In genomic region chr2:222656544-222657446, GRCh38 we compare ENCODE assay signal across 8 cellular contexts. TPM values are rescaled to one million over a fixed set of nuclear protein-coding genes. Genes with fewer than 3 reads are reported as not detected.
DNase-seq lines count a peak whose midpoint lies in the region; ATAC-seq, FAIRE-seq and TF ChIP-seq lines count a peak whose summit lies in the region.

No MANE protein-coding gene starts in this region.

- H2AFZ ChIP-seq in smooth muscle cell (ENCODE audit: low read depth): peak overlapping the region; percentile 99

- 0 out of 2 replicates have a peak, but pooled peaks cover 4% of the 10 kb centered on the region for H3K36me3 Mint-ChIP-seq in WTC11

- no peaks in the 10 kb centered on the region for H3K9me3 ChIP-seq in right cardiac atrium (ENCODE audit: control insufficient read depth, low read length)
- H3K9me3 ChIP-seq in smooth muscle cell (replicated peaks; ENCODE audit: low read depth): no peaks in the 10 kb centered on the region

- H3K27ac Mint-ChIP-seq in WTC11: peak overlapping the region; percentile 99

- DNase-seq in A172 (ENCODE audit: low spot score) (peak; percentile 10), WTC11 (ENCODE audit: low spot score) (no peak), right cardiac atrium (no peak), smooth muscle cell (lab: John Stamatoyannopoulos, UW; ENCODE audit: unreplicated experiment) (no peak), RCC 7860 (ENCODE audit: low spot score) (no peak), NOMO-1 (lab: John Stamatoyannopoulos, UW; ENCODE audit: unreplicated experiment in 2 of 2) (no peak)

- H3K4me3 ChIP-seq in right cardiac atrium (ENCODE audit: low read length) (peak overlapping the region; percentile 76), smooth muscle cell (peak overlapping the region; percentile 86)

- CTCF ChIA-PET in WTC11 (lab: Charles Lee): interaction anchor here (1.2 to 1.9 kb wide), 2 partner anchors 14 to 282 kb away, joined by 3 to 4 read pairs; no protein-coding TSS in a partner anchor

- no peak for FAIRE-seq in RCC 7860 (lab: Jason Lieb, UNC)

- H3K27ac ChIP-seq in right cardiac atrium (ENCODE audit: low read length): no peak overlapping the region
- peak overlapping the region; percentile 96 for H3K27ac ChIP-seq in smooth muscle cell (ENCODE audit: low read depth)

- ATAC-seq in GM18907 (IDR thresholded peaks at IDR 0.05; ENCODE audit: unreplicated experiment) (peak; percentile 33), HG03139 (IDR thresholded peaks at IDR 0.05; ENCODE audit: unreplicated experiment) (peak; percentile 19), WTC11 (peak; percentile 56), right cardiac atrium (peak; percentile 2 to 18)

- POLR2A ChIA-PET in WTC11 (lab: Charles Lee): interaction anchor here (0.5 kb wide), 1 partner anchor 1776 kb away, joined by 3 read pairs; no protein-coding TSS in a partner anchor

- no peaks in the 10 kb centered on the region for H3F3A ChIP-seq in smooth muscle cell (ENCODE audit: low read depth)

- peak overlapping the region; percentile 95 for H3K4me2 ChIP-seq in smooth muscle cell

- H3K4me1 ChIP-seq in right cardiac atrium (ENCODE audit: control insufficient read depth, insufficient read depth, low read length) (no peaks in the 10 kb centered on the region), smooth muscle cell (ENCODE audit: low read depth) (peaks cover 12% of the 10 kb centered on the region)

- TF ChIP-seq CTCF in WTC11 (IDR thresholded peaks at IDR 0.05) (no peak), smooth muscle cell (IDR thresholded peaks at IDR 0.05; ENCODE audit: borderline replicate concordance, insufficient read depth, poor library complexity, severe bottlenecking) (no peak)

- peaks cover 22% of the 10 kb centered on the region for H3K4me1 Mint-ChIP-seq in WTC11

- H3K9ac ChIP-seq in smooth muscle cell (ENCODE audit: low read depth): peak overlapping the region; percentile 99

- no peaks in the 10 kb centered on the region for H4K20me1 ChIP-seq in smooth muscle cell (ENCODE audit: low read depth)

- H3K36me3 ChIP-seq in smooth muscle cell (ENCODE audit: low read depth): no peaks in the 10 kb centered on the region

- H3K79me2 ChIP-seq in smooth muscle cell (ENCODE audit: low read depth): peaks cover 37% of the 10 kb centered on the region

- peaks cover 3% of the 10 kb centered on the region; the same call in 1 of the 2 replicates for H3K9me3 Mint-ChIP-seq in WTC11

- 23% methylated on average over 11 of the region's 11 CpGs for WGBS in right cardiac atrium
- 34% methylated on average over 11 of the region's 11 CpGs for WGBS in smooth muscle cell (ENCODE audit: low lambda C conversion rate)

- peak overlapping the region; percentile 98 for H3K4me3 Mint-ChIP-seq in WTC11

- H3K27me3 ChIP-seq in right cardiac atrium (ENCODE audit: control insufficient read depth, insufficient read depth): no peaks in the 10 kb centered on the region
- H3K27me3 ChIP-seq in smooth muscle cell (ENCODE audit: low read depth): no peaks in the 10 kb centered on the region

- H3K27me3 Mint-ChIP-seq in WTC11 (ENCODE audit: low read depth): no peaks in the 10 kb centered on the region

- intact Hi-C loops in right cardiac atrium (cut with DNase I): no loop called here

TF ChIP-seq in WTC11, 78 proteins besides CTCF, POLR2A, EP300 and RAD21 (continues in another document):
- TF ChIP-seq ZNF121 (CRISPR knock-in tag; IDR thresholded peaks at IDR 0.05): no peak
- TF ChIP-seq ZNF423 (CRISPR knock-in tag; IDR thresholded peaks at IDR 0.05): no peak
- TF ChIP-seq, protein P1, sequence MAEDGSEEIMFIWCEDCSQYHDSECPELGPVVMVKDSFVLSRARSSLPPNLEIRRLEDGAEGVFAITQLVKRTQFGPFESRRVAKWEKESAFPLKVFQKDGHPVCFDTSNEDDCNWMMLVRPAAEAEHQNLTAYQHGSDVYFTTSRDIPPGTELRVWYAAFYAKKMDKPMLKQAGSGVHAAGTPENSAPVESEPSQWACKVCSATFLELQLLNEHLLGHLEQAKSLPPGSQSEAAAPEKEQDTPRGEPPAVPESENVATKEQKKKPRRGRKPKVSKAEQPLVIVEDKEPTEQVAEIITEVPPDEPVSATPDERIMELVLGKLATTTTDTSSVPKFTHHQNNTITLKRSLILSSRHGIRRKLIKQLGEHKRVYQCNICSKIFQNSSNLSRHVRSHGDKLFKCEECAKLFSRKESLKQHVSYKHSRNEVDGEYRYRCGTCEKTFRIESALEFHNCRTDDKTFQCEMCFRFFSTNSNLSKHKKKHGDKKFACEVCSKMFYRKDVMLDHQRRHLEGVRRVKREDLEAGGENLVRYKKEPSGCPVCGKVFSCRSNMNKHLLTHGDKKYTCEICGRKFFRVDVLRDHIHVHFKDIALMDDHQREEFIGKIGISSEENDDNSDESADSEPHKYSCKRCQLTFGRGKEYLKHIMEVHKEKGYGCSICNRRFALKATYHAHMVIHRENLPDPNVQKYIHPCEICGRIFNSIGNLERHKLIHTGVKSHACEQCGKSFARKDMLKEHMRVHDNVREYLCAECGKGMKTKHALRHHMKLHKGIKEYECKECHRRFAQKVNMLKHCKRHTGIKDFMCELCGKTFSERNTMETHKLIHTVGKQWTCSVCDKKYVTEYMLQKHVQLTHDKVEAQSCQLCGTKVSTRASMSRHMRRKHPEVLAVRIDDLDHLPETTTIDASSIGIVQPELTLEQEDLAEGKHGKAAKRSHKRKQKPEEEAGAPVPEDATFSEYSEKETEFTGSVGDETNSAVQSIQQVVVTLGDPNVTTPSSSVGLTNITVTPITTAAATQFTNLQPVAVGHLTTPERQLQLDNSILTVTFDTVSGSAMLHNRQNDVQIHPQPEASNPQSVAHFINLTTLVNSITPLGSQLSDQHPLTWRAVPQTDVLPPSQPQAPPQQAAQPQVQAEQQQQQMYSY (CRISPR knock-in tag; IDR thresholded peaks at IDR 0.05): no peak
- TF ChIP-seq ATF1 (CRISPR knock-in tag; IDR thresholded peaks at IDR 0.05): no peak
- no peak for TF ChIP-seq HMGA2 (CRISPR knock-in tag; IDR thresholded peaks at IDR 0.05)
- TF ChIP-seq FOXK1 (CRISPR knock-in tag; IDR thresholded peaks at IDR 0.05): no peak
- no peak for TF ChIP-seq ZMAT4 (CRISPR knock-in tag; IDR thresholded peaks at IDR 0.05)
- TF ChIP-seq CDX4 (CRISPR knock-in tag; IDR thresholded peaks at IDR 0.05; ENCODE audit: borderline replicate concordance): no peak
- no peak for TF ChIP-seq ZNF219 (CRISPR knock-in tag; IDR thresholded peaks at IDR 0.05; ENCODE audit: borderline replicate concordance)
- TF ChIP-seq ZNF263 (CRISPR knock-in tag; IDR thresholded peaks at IDR 0.05; ENCODE audit: low read depth): no peak
- TF ChIP-seq, protein P2, sequence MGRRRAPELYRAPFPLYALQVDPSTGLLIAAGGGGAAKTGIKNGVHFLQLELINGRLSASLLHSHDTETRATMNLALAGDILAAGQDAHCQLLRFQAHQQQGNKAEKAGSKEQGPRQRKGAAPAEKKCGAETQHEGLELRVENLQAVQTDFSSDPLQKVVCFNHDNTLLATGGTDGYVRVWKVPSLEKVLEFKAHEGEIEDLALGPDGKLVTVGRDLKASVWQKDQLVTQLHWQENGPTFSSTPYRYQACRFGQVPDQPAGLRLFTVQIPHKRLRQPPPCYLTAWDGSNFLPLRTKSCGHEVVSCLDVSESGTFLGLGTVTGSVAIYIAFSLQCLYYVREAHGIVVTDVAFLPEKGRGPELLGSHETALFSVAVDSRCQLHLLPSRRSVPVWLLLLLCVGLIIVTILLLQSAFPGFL (CRISPR knock-in tag; IDR thresholded peaks at IDR 0.05; ENCODE audit: borderline replicate concordance): no peak
- no peak for TF ChIP-seq TP53 (CRISPR knock-in tag; IDR thresholded peaks at IDR 0.05)

RNA-seq across cellular contexts. Expression of gene FARSB, which starts 0.9 kb away (rescaled TPM):
- 47.5 and 51.8 TPM in 2 replicates for total RNA-seq in A172 (2014; rRNA removed; shearing (Covaris generic))
- total RNA-seq in WTC11 (2021): 26.8 to 31.0 TPM (median 27.2 TPM) in 3 replicates
- total RNA-seq in right cardiac atrium: 10 to 100 TPM; 14.8 to 20.3 (median 16.5) TPM
- polyA plus RNA-seq in right cardiac atrium: 11.7 TPM
- 20.3 and 25.7 TPM in 2 replicates for total RNA-seq in smooth muscle cell
- polyA plus RNA-seq in smooth muscle cell: 27.0 and 32.4 TPM in 2 replicates

RNA-seq across cellular contexts. Expression of gene MOGAT1, which starts 14.7 kb away (rescaled TPM):
- not detected in 2 replicates for total RNA-seq in A172 (2014; rRNA removed; shearing (Covaris generic))
- total RNA-seq in WTC11 (2021) (0.62 to 1.2 TPM (median 0.72 TPM) in 3 replicates), right cardiac atrium (under 1 TPM in 1 of 4 donors, not detected in 3; 0.59 TPM), smooth muscle cell (not detected in 2 replicates)
- polyA plus RNA-seq in right cardiac atrium (0.16 TPM), smooth muscle cell (0.25 TPM in 1 of 2 replicates, not detected in the other)
